ENCODE assay signal across 23 cellular contexts in the genomic region with DNA sequence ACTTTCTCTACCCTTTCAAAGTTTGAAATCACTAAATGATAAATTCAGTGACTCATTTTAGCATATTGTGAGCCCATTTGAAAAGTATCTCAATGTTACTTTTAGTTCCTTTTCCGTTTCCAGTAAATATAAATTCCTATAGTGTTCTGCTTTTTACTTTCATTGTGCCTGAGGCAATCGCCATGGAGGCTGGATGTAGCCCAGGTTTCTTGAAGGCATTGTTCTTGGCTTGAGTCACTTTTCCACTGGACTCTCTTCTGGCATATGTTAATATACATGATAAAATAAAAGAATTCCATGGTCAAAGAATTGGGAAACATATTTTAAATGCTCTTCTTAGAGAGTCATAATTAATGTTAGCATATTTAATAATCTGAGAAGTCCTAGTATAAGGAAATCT.
"Had no signal": no experiment of that assay in that cellular context is flagged by ENCODE, and none has a peak within 500 bp of the region (broad histone marks: within the 10 kb centered on the region; RNA-seq: fewer than 3 reads in every experiment).

No MANE protein-coding gene starts in this region.

- H3K36me3 ChIP-seq: adrenal gland, sigmoid colon, spleen had no signal

- H3K4me1 ChIP-seq: adrenal gland, sigmoid colon, spleen had no signal

- DNase-seq: activated CD4-positive, alpha-beta T cell treated with anti-CD3 and anti-CD28 coated beads, Interleukin-2, amount 50 U/mL, for 1 hour; activated CD4-positive, CD25-positive, alpha-beta regulatory T cell; activated effector memory CD4-positive, alpha-beta T cell treated with anti-CD3 and anti-CD28 coated beads, Interleukin-2, amount 50 U/mL, for 16 hours; activated T-cell treated with anti-CD3 and anti-CD28 coated beads, Interleukin-2, amount 50 U/mL, for 72 hours; adrenal gland; caudate nucleus; dorsolateral prefrontal cortex; head of caudate nucleus; kidney; midbrain; posterior cingulate gyrus; sigmoid colon; spleen; stimulated activated CD4-positive, alpha-beta T cell treated with anti-CD3 and anti-CD28 coated beads, Interleukin-4, amount 100 ng/mL, for 4 hours; stimulated activated naive CD4-positive, alpha-beta T cell; T-cell; T-helper 9 cell had no signal

- H3K36me3 Mint-ChIP-seq: activated naive CD4-positive, alpha-beta T cell treated with anti-CD3 and anti-CD28 coated beads, Interleukin-2, amount 50 U/mL, for 24 hours; T-cell had no signal

- H3K9me3 ChIP-seq: adrenal gland, sigmoid colon had no signal

- H3K27ac ChIP-seq: adrenal gland, dorsolateral prefrontal cortex, epithelial cell of prostate, sigmoid colon, spleen had no signal

- H3K27ac Mint-ChIP-seq: activated naive CD4-positive, alpha-beta T cell treated with anti-CD3 and anti-CD28 coated beads, Interleukin-2, amount 50 U/mL, for 24 hours; activated T-cell treated with anti-CD3 and anti-CD28 coated beads, Interleukin-2, amount 50 U/mL, for 72 hours; nephron; T-cell had no signal

- ATAC-seq: activated T-cell treated with anti-CD3 and anti-CD28 coated beads, Interleukin-2, amount 50 U/mL, for 72 hours; left lobe of liver; T-cell had no signal

- H3K27me3 ChIP-seq: adrenal gland, dorsolateral prefrontal cortex, sigmoid colon, spleen had no signal

- H3K27me3 Mint-ChIP-seq: activated naive CD4-positive, alpha-beta T cell treated with anti-CD3 and anti-CD28 coated beads, Interleukin-2, amount 50 U/mL, for 24 hours; T-cell had no signal

- H3K4me3 ChIP-seq: adrenal gland, dorsolateral prefrontal cortex, lung, sigmoid colon, spleen had no signal

- FAIRE-seq: frontal cortex, kidney had no signal

- H3K4me3 Mint-ChIP-seq: activated naive CD4-positive, alpha-beta T cell treated with anti-CD3 and anti-CD28 coated beads, Interleukin-2, amount 50 U/mL, for 24 hours; activated T-cell treated with anti-CD3 and anti-CD28 coated beads, Interleukin-2, amount 50 U/mL, for 72 hours; nephron; T-cell had no signal

- H3K9me3 Mint-ChIP-seq: nephron had no signal

- H3K4me1 Mint-ChIP-seq: activated naive CD4-positive, alpha-beta T cell treated with anti-CD3 and anti-CD28 coated beads, Interleukin-2, amount 50 U/mL, for 24 hours; nephron; T-cell had no signal
